8 cellular contexts compared by ENCODE assay signal in the genomic region with DNA sequence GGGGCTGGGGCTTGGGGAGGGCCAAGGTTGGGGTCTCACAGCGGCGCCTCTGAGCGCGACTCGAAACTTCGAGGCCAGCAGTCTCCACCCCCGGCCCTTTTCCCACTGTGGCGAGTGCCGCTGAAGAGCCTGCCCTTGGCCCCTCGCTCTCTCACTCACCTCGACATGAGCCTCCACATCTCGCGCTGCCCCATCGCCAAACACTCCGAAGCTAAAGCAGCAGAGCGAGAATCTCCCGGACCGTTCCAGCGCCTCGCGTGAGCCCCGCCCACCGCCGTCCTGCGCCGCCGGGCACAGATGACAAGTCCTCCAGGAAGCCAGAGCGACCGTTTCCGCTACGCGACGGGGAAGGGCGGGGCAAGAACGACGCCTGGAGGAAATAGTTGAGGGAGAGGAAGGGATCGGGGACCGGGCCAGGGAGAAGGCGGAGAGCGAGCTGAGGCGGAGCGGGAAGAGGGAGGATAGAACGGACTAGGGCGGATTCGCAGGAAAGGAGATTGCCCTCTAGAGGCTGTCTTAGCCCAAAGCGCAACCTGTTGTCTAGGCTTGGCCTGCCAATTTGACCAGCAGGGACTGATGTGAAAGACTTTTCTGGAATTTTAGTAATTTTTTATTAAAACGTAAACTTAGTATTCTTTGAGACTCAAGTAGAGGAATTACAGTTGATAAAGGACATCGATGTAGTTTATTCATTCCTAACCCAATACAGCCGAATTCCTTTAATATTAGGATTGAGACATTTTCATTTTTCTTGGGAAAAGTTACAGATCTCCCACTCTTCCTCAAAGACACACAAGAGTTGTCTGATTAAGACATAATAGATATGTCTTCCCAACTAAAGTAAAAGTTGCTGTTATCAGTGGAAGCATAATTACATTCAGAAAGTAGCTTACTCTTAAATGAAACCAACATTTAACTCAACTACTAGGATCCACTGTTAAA. TPM values are rescaled to one million over a fixed set of nuclear protein-coding genes. Genes with fewer than 3 reads are reported as not detected.
DNase-seq lines count a peak whose midpoint lies in the region; ATAC-seq and TF ChIP-seq lines count a peak whose summit lies in the region.

A gene with protein sequence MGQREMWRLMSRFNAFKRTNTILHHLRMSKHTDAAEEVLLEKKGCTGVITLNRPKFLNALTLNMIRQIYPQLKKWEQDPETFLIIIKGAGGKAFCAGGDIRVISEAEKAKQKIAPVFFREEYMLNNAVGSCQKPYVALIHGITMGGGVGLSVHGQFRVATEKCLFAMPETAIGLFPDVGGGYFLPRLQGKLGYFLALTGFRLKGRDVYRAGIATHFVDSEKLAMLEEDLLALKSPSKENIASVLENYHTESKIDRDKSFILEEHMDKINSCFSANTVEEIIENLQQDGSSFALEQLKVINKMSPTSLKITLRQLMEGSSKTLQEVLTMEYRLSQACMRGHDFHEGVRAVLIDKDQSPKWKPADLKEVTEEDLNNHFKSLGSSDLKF (minus strand): TSS at position 270 of the 942 bp plus-strand sequence. CDS start 76 bp downstream, at position 194.

- ATAC-seq in GM21447 (IDR thresholded peaks at IDR 0.05; ENCODE audit: unreplicated experiment) = peak; percentile 95
- peak; percentile 98 for ATAC-seq in mucosa of descending colon

- no peaks in the 10 kb centered on the region for H3K9me3 ChIP-seq in mucosa of descending colon

- DNase-seq in DMS 273 (lab: John Stamatoyannopoulos, UW; ENCODE audit: unreplicated experiment) (peak; percentile 99), HuH-7 (ENCODE audit: low spot score) (peak; percentile 73), OCI-M1 (lab: John Stamatoyannopoulos, UW) (peak; percentile 99), activated T-cell treated with anti-CD3 and anti-CD28 coated beads for 4 hours (peak; percentile 79), epithelial cell of esophagus (ENCODE audit: low read depth) (peak; percentile 99), mucosa of descending colon (peak; percentile 99)
- DNase-seq in stimulated activated CD8-positive, alpha-beta memory T cell treated with anti-CD3 and anti-CD28 coated beads, Interleukin-4, amount 100 ng/mL, for 4 hours (ENCODE audit: low read depth in 2 of 2, low spot score in 1 of 2) = peak; percentile 71 to 77

- H3K4me3 ChIP-seq in epithelial cell of esophagus (ENCODE audit: low read length) (peak within 1 kb of the TSS; percentile 85), mucosa of descending colon (peak within 1 kb of the TSS; percentile 29)

- peaks cover 17% of the 10 kb centered on the region for H3K4me1 ChIP-seq in mucosa of descending colon (ENCODE audit: low read depth)

- TF ChIP-seq CTCF in epithelial cell of esophagus (IDR thresholded peaks at IDR 0.05; ENCODE audit: insufficient read depth, low read depth, low read length, missing control alignments) (peak; percentile 84), mucosa of descending colon (IDR thresholded peaks at IDR 0.05) (peak; percentile 62)

- no peaks in the 10 kb centered on the region for H3K36me3 ChIP-seq in mucosa of descending colon (ENCODE audit: low read depth)

- intact Hi-C loops in mucosa of descending colon (cut with DNase I, micrococcal nuclease) = no loop called here

RNA-seq across cellular contexts. Expression of the gene that starts here (rescaled TPM):
- 10 to 100 TPM; 46.5 to 79.3 (median 46.7) TPM for total RNA-seq in mucosa of descending colon

Comparison
In these comparisons a context has a peak if more than half of its experiments do, and no peak if none do; other contexts are left out.
1. Peak in every context shown above with its lines: DNase-seq, ATAC-seq and H3K4me3 ChIP-seq.